ENCODE assay signal across 25 cellular contexts in genomic region chr12:107539196-107539939, GRCh38.
"Had no signal": no experiment of that assay in that cellular context is flagged by ENCODE, and none has a peak within 500 bp of the region (broad histone marks: within the 10 kb centered on the region; RNA-seq: fewer than 3 reads in every experiment).

No MANE protein-coding gene starts in this region.

- H3K4me3 ChIP-seq: cardiac muscle cell, stomach, suprapubic skin, tibial nerve, uterus had no signal

- H3K27ac Mint-ChIP-seq: activated B cell treated with CpG ODN at 0.5 μM for 24 hours; activated CD4-positive, alpha-beta T cell treated with anti-CD3 and anti-CD28 coated beads for 36 hours; activated naive CD4-positive, alpha-beta T cell treated with anti-CD3 and anti-CD28 coated beads, Interleukin-2, amount 10 ng/mL, durations not matched to agents 7 days and 5 days; immature natural killer cell; memory B cell; nephron progenitor cell; stimulated activated memory B cell treated with anti-CD40 and anti-IgM and Interleukin-4, amounts not matched to agents 10 μg/mL and 1 μg/mL and 100 μg/mL, for 72 hours had no signal

- H3K36me3 ChIP-seq: cardiac muscle cell, stomach, suprapubic skin, tibial nerve, uterus had no signal

- H3K4me1 Mint-ChIP-seq: activated B cell treated with CpG ODN at 0.5 μM for 24 hours; memory B cell; nephron progenitor cell; stimulated activated memory B cell treated with anti-CD40 and anti-IgM and Interleukin-4, amounts not matched to agents 10 μg/mL and 1 μg/mL and 100 μg/mL, for 72 hours had no signal

- H3K36me3 Mint-ChIP-seq: activated naive CD4-positive, alpha-beta T cell treated with anti-CD3 and anti-CD28 coated beads, Interleukin-2, amount 10 ng/mL, durations not matched to agents 7 days and 5 days; immature natural killer cell; memory B cell; stimulated activated memory B cell treated with anti-CD40 and anti-IgM and Interleukin-4, amounts not matched to agents 10 μg/mL and 1 μg/mL and 100 μg/mL, for 72 hours had no signal

- H3K9me3 Mint-ChIP-seq: immature natural killer cell had no signal

- H3K27ac ChIP-seq: cardiac muscle cell, epithelial cell of prostate, parathyroid adenoma, stomach, suprapubic skin, tibial nerve, uterus had no signal

- H3K9me3 ChIP-seq: stomach, suprapubic skin, uterus had no signal

- H3K4me1 ChIP-seq: stomach, suprapubic skin, tibial nerve, uterus had no signal

- FAIRE-seq: small intestine had no signal

- H3K27me3 ChIP-seq: cardiac muscle cell, stomach, suprapubic skin, tibial nerve, uterus had no signal

- H3K4me3 Mint-ChIP-seq: activated B cell treated with CpG ODN at 0.5 μM for 24 hours; activated CD4-positive, alpha-beta T cell treated with anti-CD3 and anti-CD28 coated beads for 36 hours; activated naive CD4-positive, alpha-beta T cell treated with anti-CD3 and anti-CD28 coated beads, Interleukin-2, amount 10 ng/mL, durations not matched to agents 7 days and 5 days; immature natural killer cell; memory B cell; nephron progenitor cell; stimulated activated memory B cell treated with anti-CD40 and anti-IgM and Interleukin-4, amounts not matched to agents 10 μg/mL and 1 μg/mL and 100 μg/mL, for 72 hours had no signal

- ATAC-seq: activated CD4-positive, alpha-beta T cell treated with anti-CD3 and anti-CD28 coated beads for 36 hours; sciatic nerve; stimulated activated memory B cell treated with anti-CD40 and anti-IgM and Interleukin-4, amounts not matched to agents 10 μg/mL and 1 μg/mL and 100 μg/mL, for 72 hours had no signal

- DNase-seq: activated B cell treated with CpG ODN at 0.5 μM for 24 hours; activated CD4-positive, alpha-beta T cell treated with anti-CD3 and anti-CD28 coated beads for 36 hours; activated CD4-positive, alpha-beta T cell treated with anti-CD3 and anti-CD28 coated beads, Interleukin-2, amount 50 U/mL, for 4 hours; activated effector memory CD4-positive, alpha-beta T cell treated with Interleukin-2 at 50 U/mL for 16 hours; activated naive CD4-positive, alpha-beta T cell treated with anti-CD3 and anti-CD28 coated beads, Interleukin-2, amount 10 ng/mL, durations not matched to agents 7 days and 5 days; activated T-cell treated with anti-CD3 and anti-CD28 coated beads, Interleukin-2, amount 50 U/mL, for 48 hours; amygdala; cortex of kidney; foreskin fibroblast; immature natural killer cell; nephron progenitor cell; nucleus accumbens; small intestine; stimulated activated CD4-positive, alpha-beta T cell treated with anti-CD3 and anti-CD28 coated beads, Interleukin-2, amount 100 ng/mL, for 24 hours; stomach; T1000; uterus had no signal

- H3K27me3 Mint-ChIP-seq: activated CD4-positive, alpha-beta T cell treated with anti-CD3 and anti-CD28 coated beads for 36 hours; activated naive CD4-positive, alpha-beta T cell treated with anti-CD3 and anti-CD28 coated beads, Interleukin-2, amount 10 ng/mL, durations not matched to agents 7 days and 5 days; memory B cell; stimulated activated memory B cell treated with anti-CD40 and anti-IgM and Interleukin-4, amounts not matched to agents 10 μg/mL and 1 μg/mL and 100 μg/mL, for 72 hours had no signal
